Comparison of ENCODE assay signal across 8 cellular contexts in the genomic region with DNA sequence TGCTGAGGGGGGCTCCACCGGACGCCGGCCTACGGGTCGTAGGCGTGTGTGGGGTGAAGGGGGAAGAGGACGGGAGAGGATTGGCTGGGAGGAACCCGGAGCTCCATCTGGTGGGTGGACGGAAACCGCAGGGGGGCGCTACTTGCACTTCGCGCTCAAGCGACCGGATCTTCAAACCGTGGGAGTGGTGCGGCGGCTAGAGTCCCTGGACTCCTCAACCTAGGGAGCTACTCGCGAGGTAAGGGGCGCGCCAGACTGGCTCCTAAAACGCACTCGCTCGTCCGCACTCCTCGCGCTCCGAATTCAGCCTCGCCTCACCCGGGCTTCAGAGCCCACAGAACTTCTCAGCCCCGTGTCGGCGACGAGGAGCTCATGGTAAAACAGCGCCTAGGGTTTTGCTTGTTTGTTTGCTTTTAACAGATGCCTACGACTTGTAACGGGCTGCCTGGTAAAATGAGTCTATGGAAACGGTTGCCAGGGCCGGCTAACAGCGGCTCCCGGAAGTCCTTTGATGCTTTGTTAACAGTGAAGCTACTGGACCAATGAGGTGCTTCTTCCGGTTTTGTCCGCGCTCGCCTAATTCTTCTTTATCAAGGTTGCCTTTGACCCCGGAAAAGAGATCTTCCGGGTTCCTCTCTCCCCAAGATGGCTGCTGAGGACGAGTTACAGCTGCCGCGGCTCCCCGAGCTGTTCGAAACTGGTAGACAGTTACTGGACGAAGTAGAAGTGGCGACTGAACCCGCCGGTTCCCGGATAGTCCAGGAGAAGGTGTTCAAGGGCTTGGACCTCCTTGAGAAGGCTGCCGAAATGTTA. TPM values are rescaled to one million over a fixed set of nuclear protein-coding genes. Genes with fewer than 3 reads are reported as not detected.
DNase-seq lines count a peak whose midpoint lies in the region; FAIRE-seq and TF ChIP-seq lines count a peak whose summit lies in the region.

A gene (plus strand): TSS at position 145 of the 813 bp plus-strand sequence. CDS start 501 bp downstream, at position 646.

- no peaks in the 10 kb centered on the region for H3K9me3 ChIP-seq in ES-I3 (ENCODE audit: control insufficient read depth, insufficient read depth, low read length)
- no peaks in the 10 kb centered on the region for H3K9me3 ChIP-seq in neural cell (ENCODE audit: low read length)
- H3K9me3 ChIP-seq in stomach, result peaks cover 0 to 8% (median 3%) of the 10 kb centered on the region in 4 donors

- peaks cover 16% of the 10 kb centered on the region for H3K79me2 ChIP-seq in neural cell (replicated peaks; ENCODE audit: insufficient read depth, low read length)

- 0 to 40% (median 5%) methylated on average over 21 to 59 of the region's 59 CpGs for WGBS in stomach, 5 donors

- H2AFZ ChIP-seq in neural cell (ENCODE audit: low read depth, low read length), result peak within 1 kb of the TSS; percentile 73

- H3K27me3 ChIP-seq in neural cell (ENCODE audit: insufficient read depth, low read depth, low read length) (no peaks in the 10 kb centered on the region), stomach (no peaks in the 10 kb centered on the region)

- peak within 1 kb of the TSS; percentile 90 for H3K9ac ChIP-seq in ES-I3 (ENCODE audit: low read depth, low read length)
- H3K9ac ChIP-seq in neural cell (ENCODE audit: low read length), result peak within 1 kb of the TSS; percentile 73

- peak; percentile 85 for TF ChIP-seq CTCF in neural cell (IDR thresholded peaks at IDR 0.05; ENCODE audit: poor library complexity, severe bottlenecking)
- peak in 4 of 7 experiments; percentile 29 to 56 (median 34) for TF ChIP-seq CTCF in stomach (IDR thresholded peaks at IDR 0.05)

- no peaks in the 10 kb centered on the region for H4K20me1 ChIP-seq in neural cell (ENCODE audit: insufficient read depth)

- no peak for TF ChIP-seq EP300 in neural cell (conservative IDR thresholded peaks at IDR 0.05; ENCODE audit: poor library complexity, severe bottlenecking)
- TF ChIP-seq EP300 in stomach (IDR thresholded peaks at IDR 0.05), result no peak

- H3K4me3 ChIP-seq in neural cell (ENCODE audit: low read length) (peak within 1 kb of the TSS; percentile 81), stomach (peak within 1 kb of the TSS; percentile 59 to 81 (median 65))

- intact Hi-C loops in stomach (cut with DNase I; ENCODE audit: low total_unique reads), result no loop called here

- H3K27ac ChIP-seq in neural cell (ENCODE audit: low read length) (peak within 1 kb of the TSS; percentile 82), stomach (peak within 1 kb of the TSS; percentile 74 to 88 (median 84))

- 0 out of 2 replicates have a peak, but pooled peaks have one; percentile 14 for TF ChIP-seq POLR2A in H54 (IDR thresholded peaks at IDR 0.05; ENCODE audit: low read depth, low read length)
- TF ChIP-seq POLR2A in stomach (IDR thresholded peaks at IDR 0.05), result no peak

- H3K4me1 ChIP-seq in ES-I3 (ENCODE audit: insufficient read depth, low read length) (peaks cover 29% of the 10 kb centered on the region), stomach (peaks cover 10 to 27% (median 20%) of the 10 kb centered on the region in 4 donors)

- TF ChIP-seq RAD21 in neural cell (conservative IDR thresholded peaks at IDR 0.05), result peak; percentile 60

- H3K36me3 ChIP-seq in ES-I3 (ENCODE audit: insufficient read depth, low read length) (peaks cover 11% of the 10 kb centered on the region), neural cell (ENCODE audit: insufficient read depth, low read length) (no peaks in the 10 kb centered on the region), stomach (peaks cover 0 to 9% (median 4%) of the 10 kb centered on the region in 4 donors)

- H3K9me2 ChIP-seq in neural cell (ENCODE audit: insufficient read depth, low read length), result no peaks in the 10 kb centered on the region

- peak within 1 kb of the TSS; percentile 68 for H3K4me2 ChIP-seq in neural cell (ENCODE audit: low read length)

- no peaks in the 10 kb centered on the region for H3F3A ChIP-seq in neural cell (ENCODE audit: insufficient read depth, low read length, poor library complexity, severe bottlenecking)

- DNase-seq in H54 (ENCODE audit: insufficient read length, low spot score) (peak; percentile 73), LoVo (ENCODE audit: low spot score) (peak; percentile 81), SHP77 (lab: John Stamatoyannopoulos, UW) (peak; percentile 81 to 90), fibroblast of the conjunctiva (ENCODE audit: low read depth) (peak; percentile 76), stomach (peak; percentile 75)
- peak; percentile 58 for DNase-seq in activated effector memory CD4-positive, alpha-beta T cell treated with Interleukin-2 at 50 U/mL for 16 hours

- FAIRE-seq in H54 (lab: Jason Lieb, UNC), result peak; percentile 76

TF ChIP-seq in neural cell, 6 proteins besides CTCF, POLR2A, EP300 and RAD21:
- TF ChIP-seq SMC3 (conservative IDR thresholded peaks at IDR 0.05; ENCODE audit: poor library complexity) (peak; percentile 72), POLR2AphosphoS5 (IDR thresholded peaks at IDR 0.05) (peak; percentile 82), MXI1 (conservative IDR thresholded peaks at IDR 0.05; ENCODE audit: poor library complexity, severe bottlenecking) (peak; percentile 79), TAF1 (IDR thresholded peaks at IDR 0.05; ENCODE audit: low read depth) (peak; percentile 63), EZH2 (IDR thresholded peaks at IDR 0.05; ENCODE audit: borderline replicate concordance, insufficient read depth, low read length, poor library complexity, severe bottlenecking) (no peak)
- TF ChIP-seq, protein P1, sequence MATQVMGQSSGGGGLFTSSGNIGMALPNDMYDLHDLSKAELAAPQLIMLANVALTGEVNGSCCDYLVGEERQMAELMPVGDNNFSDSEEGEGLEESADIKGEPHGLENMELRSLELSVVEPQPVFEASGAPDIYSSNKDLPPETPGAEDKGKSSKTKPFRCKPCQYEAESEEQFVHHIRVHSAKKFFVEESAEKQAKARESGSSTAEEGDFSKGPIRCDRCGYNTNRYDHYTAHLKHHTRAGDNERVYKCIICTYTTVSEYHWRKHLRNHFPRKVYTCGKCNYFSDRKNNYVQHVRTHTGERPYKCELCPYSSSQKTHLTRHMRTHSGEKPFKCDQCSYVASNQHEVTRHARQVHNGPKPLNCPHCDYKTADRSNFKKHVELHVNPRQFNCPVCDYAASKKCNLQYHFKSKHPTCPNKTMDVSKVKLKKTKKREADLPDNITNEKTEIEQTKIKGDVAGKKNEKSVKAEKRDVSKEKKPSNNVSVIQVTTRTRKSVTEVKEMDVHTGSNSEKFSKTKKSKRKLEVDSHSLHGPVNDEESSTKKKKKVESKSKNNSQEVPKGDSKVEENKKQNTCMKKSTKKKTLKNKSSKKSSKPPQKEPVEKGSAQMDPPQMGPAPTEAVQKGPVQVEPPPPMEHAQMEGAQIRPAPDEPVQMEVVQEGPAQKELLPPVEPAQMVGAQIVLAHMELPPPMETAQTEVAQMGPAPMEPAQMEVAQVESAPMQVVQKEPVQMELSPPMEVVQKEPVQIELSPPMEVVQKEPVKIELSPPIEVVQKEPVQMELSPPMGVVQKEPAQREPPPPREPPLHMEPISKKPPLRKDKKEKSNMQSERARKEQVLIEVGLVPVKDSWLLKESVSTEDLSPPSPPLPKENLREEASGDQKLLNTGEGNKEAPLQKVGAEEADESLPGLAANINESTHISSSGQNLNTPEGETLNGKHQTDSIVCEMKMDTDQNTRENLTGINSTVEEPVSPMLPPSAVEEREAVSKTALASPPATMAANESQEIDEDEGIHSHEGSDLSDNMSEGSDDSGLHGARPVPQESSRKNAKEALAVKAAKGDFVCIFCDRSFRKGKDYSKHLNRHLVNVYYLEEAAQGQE (IDR thresholded peaks at IDR 0.05; ENCODE audit: borderline replicate concordance), result peak; percentile 48
TF ChIP-seq in neural cell: peak in this region for 5.

RNA-seq across cellular contexts. Expression of the gene that starts here (rescaled TPM):
- 80.8 and 94.1 TPM in 2 replicates for polyA plus RNA-seq in neural cell
- 89.4 and 99.0 TPM in 2 replicates for polyA minus RNA-seq in neural cell
- 10 to 100 TPM; 24.6 to 77.6 (median 55.4) TPM for total RNA-seq in stomach
- polyA plus RNA-seq in stomach, result 100 to 1,000 TPM in 1 of 3 donors, 10 to 100 TPM in 2; 71.5 to 130 (median 73.3) TPM

Comparison
In these comparisons a context has a peak if more than half of its experiments do, and no peak if none do; other contexts are left out.
1. Peak in every context shown above with its lines: DNase-seq, H3K4me3 ChIP-seq and H3K27ac ChIP-seq.